Comparison of ENCODE assay signal across 14 cellular contexts in genomic region chr17:82636626-82637598, GRCh38. TPM values are rescaled to one million over a fixed set of nuclear protein-coding genes. Genes with fewer than 3 reads are reported as not detected.
A peak's percentile ranks its signal among the peaks of the same experiment; 100 is the strongest.
DNase-seq lines count a peak whose midpoint lies in the region; ATAC-seq, FAIRE-seq and TF ChIP-seq lines count a peak whose summit lies in the region.
"Had no signal": no experiment of that assay in that cellular context is flagged by ENCODE, and none has a peak within 500 bp of the region (broad histone marks: within the 10 kb centered on the region; RNA-seq: fewer than 3 reads in every experiment).

No MANE protein-coding gene starts in this region.

- FAIRE-seq in D721Med (lab: Jason Lieb, UNC), result no peak
- FAIRE-seq: GM12892 had no signal

- no peaks in the 10 kb centered on the region for H3K9me3 Mint-ChIP-seq in effector memory CD8-positive, alpha-beta T cell

- ATAC-seq in effector memory CD8-positive, alpha-beta T cell (replicated peaks), result no peak

- peaks cover 42% of the 10 kb centered on the region for H3K79me2 ChIP-seq in neural cell (replicated peaks; ENCODE audit: insufficient read depth, low read length)

- DNase-seq in DMS153 (lab: John Stamatoyannopoulos, UW) (peak; percentile 93), NCI-H2029 treated with DMSO at 0.1 percent for 48 hours (lab: John Stamatoyannopoulos, UW) (peak; percentile 12), putamen (ENCODE audit: low spot score) (no peak), D721Med (ENCODE audit: insufficient read length, low spot score) (no peak)
- no peak for DNase-seq in effector memory CD8-positive, alpha-beta T cell
- no peak for DNase-seq in activated CD4-positive, CD25-positive, alpha-beta regulatory T cell (lab: John Stamatoyannopoulos, UW)
- DNase-seq in activated CD4-positive, alpha-beta T cell treated with anti-CD3 and anti-CD28 coated beads, Interleukin-2, amount 50 U/mL, for 4 hours, result no peak
- DNase-seq: activated CD4-positive, alpha-beta T cell treated with anti-CD3 and anti-CD28 coated beads for 48 hours; COR-L47; hypothalamus; KBM-7; NCI-H226 had no signal

- peak overlapping the region; percentile 25 to 80 for H3K27ac Mint-ChIP-seq in effector memory CD8-positive, alpha-beta T cell

- no peak for TF ChIP-seq EP300 in neural cell (conservative IDR thresholded peaks at IDR 0.05; ENCODE audit: poor library complexity, severe bottlenecking)

- no peak overlapping the region for H3K4me2 ChIP-seq in neural cell (ENCODE audit: low read length)

- no peaks in the 10 kb centered on the region for H3K27me3 Mint-ChIP-seq in effector memory CD8-positive, alpha-beta T cell

- no peak overlapping the region for H3K4me3 ChIP-seq in neural cell (ENCODE audit: low read length)

- no peaks in the 10 kb centered on the region for H3K36me3 ChIP-seq in neural cell (ENCODE audit: insufficient read depth, low read length)

- peaks cover 32 to 33% of the 10 kb centered on the region in 2 donors for H3K4me1 Mint-ChIP-seq in effector memory CD8-positive, alpha-beta T cell (ENCODE audit: low read depth in 2 of 2)

- H3K9ac ChIP-seq in neural cell (ENCODE audit: low read length), result peak overlapping the region; percentile 29

- no peaks in the 10 kb centered on the region for H3K9me3 ChIP-seq in neural cell (ENCODE audit: low read length)

- H4K20me1 ChIP-seq in neural cell (ENCODE audit: insufficient read depth), result no peaks in the 10 kb centered on the region

- peaks cover 59% of the 10 kb centered on the region for H3K36me3 Mint-ChIP-seq in effector memory CD8-positive, alpha-beta T cell (ENCODE audit: insufficient read depth)

- H3K27ac ChIP-seq in neural cell (ENCODE audit: low read length), result peak overlapping the region; percentile 55

- H3K4me3 Mint-ChIP-seq in effector memory CD8-positive, alpha-beta T cell, result no peak overlapping the region

- no peaks in the 10 kb centered on the region for H3K27me3 ChIP-seq in neural cell (ENCODE audit: insufficient read depth, low read depth, low read length)

- TF ChIP-seq CTCF in neural cell (IDR thresholded peaks at IDR 0.05; ENCODE audit: poor library complexity, severe bottlenecking) (no peak), D721Med (IDR thresholded peaks at IDR 0.05; ENCODE audit: insufficient read depth, missing control alignments) (no peak)

- no peaks in the 10 kb centered on the region for H3K9me2 ChIP-seq in neural cell (ENCODE audit: insufficient read depth, low read length)

- TF ChIP-seq RAD21 in neural cell (conservative IDR thresholded peaks at IDR 0.05), result no peak

- no peak overlapping the region for H2AFZ ChIP-seq in neural cell (ENCODE audit: low read depth, low read length)

- H3F3A ChIP-seq in neural cell (ENCODE audit: insufficient read depth, low read length, poor library complexity, severe bottlenecking), result no peaks in the 10 kb centered on the region

TF ChIP-seq in neural cell, 6 proteins besides CTCF, POLR2A, EP300 and RAD21:
- TF ChIP-seq POLR2AphosphoS5 (IDR thresholded peaks at IDR 0.05), result no peak
- TF ChIP-seq SMC3 (conservative IDR thresholded peaks at IDR 0.05; ENCODE audit: poor library complexity), result no peak
- TF ChIP-seq MXI1 (conservative IDR thresholded peaks at IDR 0.05; ENCODE audit: poor library complexity, severe bottlenecking), result no peak
- TF ChIP-seq EZH2 (IDR thresholded peaks at IDR 0.05; ENCODE audit: borderline replicate concordance, insufficient read depth, low read length, poor library complexity, severe bottlenecking), result no peak
- no peak for TF ChIP-seq REST (IDR thresholded peaks at IDR 0.05; ENCODE audit: borderline replicate concordance)
- TF ChIP-seq TAF1 (IDR thresholded peaks at IDR 0.05; ENCODE audit: low read depth), result no peak

RNA-seq across cellular contexts. Expression of gene WDR45B, which starts 11.3 kb away (rescaled TPM):
- polyA plus RNA-seq in neural cell, result 131 and 137 TPM in 2 replicates
- 77.9 and 84.2 TPM in 2 replicates for polyA minus RNA-seq in neural cell

Comparison
In these comparisons a context has a peak if more than half of its experiments do, and no peak if none do; other contexts are left out.
1. DNase-seq: peak in DMS153 (single experiment) and NCI-H2029 treated with DMSO at 0.1 percent for 48 hours (single experiment); none in effector memory CD8-positive, alpha-beta T cell (0 of 3), activated CD4-positive, CD25-positive, alpha-beta regulatory T cell (0 of 4), putamen (single experiment), D721Med (single experiment) and activated CD4-positive, alpha-beta T cell treated with anti-CD3 and anti-CD28 coated beads, Interleukin-2, amount 50 U/mL, for 4 hours (0 of 2).